Comparison of ENCODE assay signal across 26 cellular contexts in genomic region chr2:136479696-136480095, GRCh38.
"Had no signal": no experiment of that assay in that cellular context is flagged by ENCODE, and none has a peak within 500 bp of the region (broad histone marks: within the 10 kb centered on the region; RNA-seq: fewer than 3 reads in every experiment).

No MANE protein-coding gene starts in this region.

- H3K79me2 ChIP-seq: parathyroid adenoma had no signal

- H3K36me3 ChIP-seq: ovary, right lobe of liver, sigmoid colon, stomach, thoracic aorta, thyroid gland, tibial nerve, upper lobe of left lung, vagina had no signal

- ATAC-seq: naive thymus-derived CD8-positive, alpha-beta T cell; natural killer cell treated with Interleukin-12 subunit alpha and Interleukin-12 subunit beta and Interleukin-15 and Interleukin-18, amount 100 ng/mL, for 72 hours; psoas muscle; right cardiac atrium; right lobe of liver; stimulated activated effector memory CD8-positive, alpha-beta T cell treated with anti-CD3 and anti-CD28 coated beads, Interleukin-12 subunit alpha, Interleukin-12 subunit beta, amount 100 ng/mL, for 72 hours; stimulated activated naive B cell treated with anti-CD40 and anti-IgM and Interleukin-4, amounts not matched to agents 10 μg/mL and 1 μg/mL and 100 μg/mL, for 72 hours had no signal

- H3K27me3 ChIP-seq: ovary, right lobe of liver, sigmoid colon, thyroid gland, tibial nerve, upper lobe of left lung, vagina had no signal

- DNase-seq: naive thymus-derived CD8-positive, alpha-beta T cell; nephron progenitor cell; occipital lobe; ovary; posterior cingulate gyrus; psoas muscle; right cardiac atrium; right lobe of liver; sigmoid colon; small intestine; stimulated activated CD4-positive, alpha-beta T cell treated with anti-CD3 and anti-CD28 coated beads, Interleukin-15, amount 100 ng/mL, for 24 hours; stimulated activated CD4-positive, alpha-beta T cell treated with anti-CD3 and anti-CD28 coated beads, Interleukin-2, amount 100 ng/mL, for 24 hours; stimulated activated CD4-positive, alpha-beta T cell treated with anti-CD3 and anti-CD28 coated beads, Interleukin-2, amount 100 ng/mL, for 48 hours; stimulated activated CD4-positive, alpha-beta T cell treated with anti-CD3 and anti-CD28 coated beads, Interleukin-4, amount 100 ng/mL, for 24 hours; stimulated activated naive B cell treated with anti-CD40 and anti-IgM and Interleukin-4, amounts not matched to agents 10 μg/mL and 1 μg/mL and 100 μg/mL, for 72 hours; stimulated activated naive CD4-positive, alpha-beta T cell treated with Interleukin-2 at 50 U/mL for 16 hours; stomach; thyroid gland; trophoblast cell; upper lobe of left lung had no signal

- H3K4me3 ChIP-seq: ovary, psoas muscle, right lobe of liver, sigmoid colon, stomach, thoracic aorta, thyroid gland, tibial nerve, upper lobe of left lung, vagina had no signal

- H3K27ac ChIP-seq: ovary, parathyroid adenoma, psoas muscle, right lobe of liver, sigmoid colon, stomach, thoracic aorta, thyroid gland, tibial nerve, upper lobe of left lung, vagina had no signal

- H2AFZ ChIP-seq: parathyroid adenoma had no signal

- H3K9me3 ChIP-seq: psoas muscle, right lobe of liver, sigmoid colon, thyroid gland, vagina had no signal

- H3K4me1 ChIP-seq: parathyroid adenoma, psoas muscle, right lobe of liver, sigmoid colon, stomach, thyroid gland, tibial nerve, upper lobe of left lung, vagina had no signal

- H3K9ac ChIP-seq: parathyroid adenoma had no signal
